1 cellular context compared by ENCODE assay signal in the genomic region with DNA sequence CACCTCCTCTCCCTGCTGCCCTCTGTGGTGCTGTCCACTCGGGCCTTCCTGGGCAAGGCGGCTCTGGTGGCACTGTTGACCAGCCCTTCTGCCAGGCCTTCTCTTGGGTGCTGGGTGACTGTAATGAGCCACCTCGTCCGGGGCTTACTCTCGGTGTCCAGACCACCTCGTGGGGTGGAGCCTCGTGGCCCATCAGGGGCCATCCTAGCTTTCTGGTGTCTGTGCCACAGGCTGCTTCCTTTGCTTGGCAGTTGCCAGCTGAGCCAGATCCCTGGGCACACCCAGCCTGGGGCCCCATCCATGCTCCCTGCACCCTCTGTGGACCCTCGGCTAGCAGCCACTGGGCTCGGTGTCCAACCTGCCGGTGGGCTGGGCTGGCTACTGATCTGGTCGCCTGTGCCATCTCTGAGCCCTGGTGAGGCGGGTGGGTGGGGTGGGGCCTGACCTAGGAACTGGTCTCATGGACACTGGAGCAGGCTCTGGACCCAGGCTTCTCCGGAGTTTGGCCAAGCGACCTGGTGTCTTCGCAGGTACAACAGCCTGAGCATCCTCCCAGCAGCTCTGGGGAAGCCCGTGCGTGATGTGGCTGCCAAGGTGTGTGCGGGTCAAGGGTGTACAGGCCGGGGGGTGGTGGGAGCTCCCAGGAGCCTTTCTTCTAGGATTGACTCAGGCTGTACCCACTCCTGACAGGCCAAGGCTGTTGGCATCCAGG.
TF ChIP-seq lines count a peak whose summit lies in the region.

No MANE protein-coding gene starts in this region.

TF ChIP-seq in HCT116, 20 proteins besides CTCF, POLR2A, EP300 and RAD21 (continued from another document):
- TF ChIP-seq JUND (IDR thresholded peaks at IDR 0.05): no peak
- TF ChIP-seq FOSL1 (IDR thresholded peaks at IDR 0.05; ENCODE audit: low read depth): no peak
- TF ChIP-seq ZNF274 (IDR thresholded peaks at IDR 0.05; ENCODE audit: low read depth, low read length): no peak
- TF ChIP-seq, protein P1, sequence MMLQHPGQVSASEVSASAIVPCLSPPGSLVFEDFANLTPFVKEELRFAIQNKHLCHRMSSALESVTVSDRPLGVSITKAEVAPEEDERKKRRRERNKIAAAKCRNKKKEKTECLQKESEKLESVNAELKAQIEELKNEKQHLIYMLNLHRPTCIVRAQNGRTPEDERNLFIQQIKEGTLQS (IDR thresholded peaks at IDR 0.05): no peak
TF ChIP-seq in HCT116: peak in this region for 0.
